Comparison of ENCODE assay signal across 8 cellular contexts in genomic region chr20:50931048-50931305, GRCh38. TPM values are rescaled to one million over a fixed set of nuclear protein-coding genes. Genes with fewer than 3 reads are reported as not detected.
DNase-seq lines count a peak whose midpoint lies in the region; TF ChIP-seq lines count a peak whose summit lies in the region.

No MANE protein-coding gene starts in this region.

- H3K9me2 ChIP-seq in GM23248 (ENCODE audit: insufficient read depth) = no peaks in the 10 kb centered on the region

- H3K27ac Mint-ChIP-seq in chondrocyte (ENCODE audit: unreplicated experiment) = peak overlapping the region; percentile 94

- peaks cover 45% of the 10 kb centered on the region for H3K4me1 Mint-ChIP-seq in chondrocyte (ENCODE audit: low read depth)

- in situ Hi-C loops in GM23248 (cut with MboI) = loop anchor here (10.0 kb wide), 1 partner anchor 136 kb away; the partner anchor contains the start of gene BCAS4

- no peaks in the 10 kb centered on the region for H3K9me3 ChIP-seq in GM23248 (ENCODE audit: low read depth)
- H3K9me3 ChIP-seq in mesodermal cell (ENCODE audit: control insufficient read depth, low read length) = no peaks in the 10 kb centered on the region
- H3K9me3 ChIP-seq in uterus = no peaks in the 10 kb centered on the region

- no peak for TF ChIP-seq POLR2A in uterus (IDR thresholded peaks at IDR 0.05)

- H2AFZ ChIP-seq in GM23248 = no peak overlapping the region

- peaks cover 45% of the 10 kb centered on the region for H3F3A ChIP-seq in GM23248 (ENCODE audit: insufficient read depth)

- no peak for TF ChIP-seq CTCF in GM12864 (IDR thresholded peaks at IDR 0.05; ENCODE audit: low read depth, low read length, missing control alignments)
- TF ChIP-seq CTCF in chondrocyte (IDR thresholded peaks at IDR 0.05) = no peak
- peak in 1 of 4 experiments; percentile 5 for TF ChIP-seq CTCF in uterus (IDR thresholded peaks at IDR 0.05)

- H3K9me3 Mint-ChIP-seq in chondrocyte (ENCODE audit: low read depth) = no peaks in the 10 kb centered on the region

- H3K27me3 ChIP-seq in GM23248 (replicated peaks; ENCODE audit: insufficient read depth) (no peaks in the 10 kb centered on the region), uterus (no peaks in the 10 kb centered on the region)

- DNase-seq in GM12864 (ENCODE audit: low read depth) = no peak
- DNase-seq in GM23248 = no peak
- DNase-seq in NCI-H226 = peak; percentile 64
- no peak for DNase-seq in chondrocyte (ENCODE audit: low spot score)
- no peak for DNase-seq in uterus
- no peak for DNase-seq in NCI-H128 (lab: John Stamatoyannopoulos, UW; ENCODE audit: unreplicated experiment)
- DNase-seq in activated CD8-positive, alpha-beta memory T cell treated with anti-CD3 and anti-CD28 coated beads for 24 hours = no peak

- H3K36me3 ChIP-seq in GM23248 (ENCODE audit: low read depth) (peaks cover 35% of the 10 kb centered on the region), mesodermal cell (ENCODE audit: control insufficient read depth, insufficient read depth, low read length) (peaks cover 47% of the 10 kb centered on the region), uterus (no peaks in the 10 kb centered on the region)

- H3K9ac ChIP-seq in GM23248 = peak overlapping the region; percentile 82

- WGBS in GM23248 (ENCODE audit: low coverage in 1 of 2, low lambda C conversion rate in 2 of 2, missing lambda C conversion rate in 2 of 2), 2 experiments = 0 to 1% methylated on average over 1 to 15 of the region's 27 CpGs
- WGBS in mesodermal cell (ENCODE audit: insufficient coverage in 2 of 2), 2 experiments = 0% methylated on average over 16 of the region's 27 CpGs; no CpG with 5 or more reads in 1 of the 2 experiments

- H3K4me1 ChIP-seq in GM23248 (ENCODE audit: insufficient read depth) (peaks cover 46% of the 10 kb centered on the region), mesodermal cell (ENCODE audit: control insufficient read depth, insufficient read depth, low read length, poor library complexity, severe bottlenecking) (peaks cover 4% of the 10 kb centered on the region), uterus (peaks cover 7% of the 10 kb centered on the region in 2 donors)

- peaks cover 52% of the 10 kb centered on the region for H3K79me2 ChIP-seq in GM23248 (ENCODE audit: insufficient read depth)

- intact Hi-C loops in uterus (cut with DNase I; ENCODE audit: low total_unique reads) = no loop called here

- H3K27ac ChIP-seq in GM23248 (peak overlapping the region; percentile 86), mesodermal cell (ENCODE audit: low read depth, low read length, severe bottlenecking) (peak overlapping the region; percentile 98), uterus (peak overlapping the region; percentile 98 to 99)

- peak overlapping the region; percentile 71 for H3K4me3 Mint-ChIP-seq in chondrocyte (ENCODE audit: unreplicated experiment)

- H3K36me3 Mint-ChIP-seq in chondrocyte (ENCODE audit: low read depth) = peaks cover 8% of the 10 kb centered on the region

- no peak overlapping the region for H3K4me2 ChIP-seq in GM23248 (ENCODE audit: unreplicated experiment)

- H4K20me1 ChIP-seq in GM23248 (ENCODE audit: insufficient read depth) = peaks cover 7% of the 10 kb centered on the region; the same call in 1 of the 2 replicates

- H3K4me3 ChIP-seq in GM12864 (ENCODE audit: low read depth, low read length) (peak overlapping the region; percentile 94), GM23248 (peak overlapping the region; percentile 69), mesodermal cell (ENCODE audit: extremely low read depth, insufficient read depth, low read length, poor library complexity, severe bottlenecking) (peak overlapping the region; percentile 39), uterus (peak overlapping the region; percentile 59 to 80)

- no peaks in the 10 kb centered on the region for H3K27me3 Mint-ChIP-seq in chondrocyte (ENCODE audit: low read depth)

RNA-seq across cellular contexts. Expression of gene ADNP, which starts 0.3 kb away (rescaled TPM):
- 14.9 and 15.0 TPM in 2 replicates for total RNA-seq in GM23248 (2014; rRNA removed; shearing (Covaris generic))
- 32.6 and 34.2 TPM in 2 replicates for polyA plus RNA-seq in GM23248 (2016; fragmentation: Nextera tagmentation; extraction: Ambion mirVana)
- total RNA-seq in chondrocyte = 56.8 to 60.2 TPM (median 58.9 TPM) in 3 replicates
- polyA plus RNA-seq in mesodermal cell (2013, experiment 1 of 2) = 67.4 TPM
- polyA plus RNA-seq in mesodermal cell (2013, experiment 2 of 2) = 74.6 TPM
- total RNA-seq in uterus = 10 to 100 TPM; 30.6 to 90.1 (median 63.1) TPM

RNA-seq across cellular contexts. Expression of gene DPM1, which starts 27.4 kb away (rescaled TPM):
- total RNA-seq in GM23248 (2014; rRNA removed; shearing (Covaris generic)) = 59.1 and 93.1 TPM in 2 replicates
- polyA plus RNA-seq in GM23248 (2016; fragmentation: Nextera tagmentation; extraction: Ambion mirVana) = 122 and 127 TPM in 2 replicates
- 37.7 to 40.5 TPM (median 39.9 TPM) in 3 replicates for total RNA-seq in chondrocyte
- polyA plus RNA-seq in mesodermal cell (2013, experiment 1 of 2) = 68.8 TPM
- polyA plus RNA-seq in mesodermal cell (2013, experiment 2 of 2) = 75.2 TPM
- 100 to 1,000 TPM in 1 of 4 donors, 10 to 100 TPM in 3; 40.4 to 128 (median 64.2) TPM for total RNA-seq in uterus

RNA-seq across cellular contexts. Expression of gene MOCS3, which starts 27.6 kb away (rescaled TPM):
- 7.2 and 11.5 TPM in 2 replicates for total RNA-seq in GM23248 (2014; rRNA removed; shearing (Covaris generic))
- polyA plus RNA-seq in GM23248 (2016; fragmentation: Nextera tagmentation; extraction: Ambion mirVana) = 5.3 and 5.6 TPM in 2 replicates
- total RNA-seq in chondrocyte (4.3 to 4.6 TPM (median 4.4 TPM) in 3 replicates), uterus (1 to 10 TPM in 3 of 4 donors, under 1 TPM in 1; 0.59 to 8.2 (median 5.9) TPM)
- 4.0 TPM for polyA plus RNA-seq in mesodermal cell (2013, experiment 1 of 2)
- 3.6 TPM for polyA plus RNA-seq in mesodermal cell (2013, experiment 2 of 2)

Comparison
In these comparisons a context has a peak if more than half of its experiments do, and no peak if none do; other contexts are left out.
1. H3K4me3 ChIP-seq: peak in every context shown above with its lines; median percentile 94 in GM12864; 70 in uterus; 69 in GM23248; 39 in mesodermal cell.